In the genomic region with DNA sequence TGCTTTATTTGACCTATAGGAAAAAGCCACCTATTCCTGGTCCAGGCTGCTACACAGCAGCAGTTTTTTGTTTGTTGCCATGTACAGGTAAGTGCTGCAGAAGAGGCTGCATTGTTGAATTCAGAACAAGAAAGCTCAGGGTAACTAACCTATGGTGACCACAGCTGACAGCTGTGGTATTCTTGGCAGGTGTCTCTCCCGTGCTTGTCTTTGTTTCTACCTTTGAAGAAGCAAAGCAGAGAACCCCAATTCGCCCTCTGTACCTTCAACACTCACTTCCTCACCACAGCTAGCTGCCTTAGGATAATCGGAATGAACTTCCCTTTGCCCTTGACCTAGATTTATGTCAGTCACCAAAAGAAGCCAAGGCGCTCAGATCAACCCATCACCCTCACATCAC, we compare ENCODE assay signal across 30 cellular contexts.
"Had no signal": no experiment of that assay in that cellular context is flagged by ENCODE, and none has a peak within 500 bp of the region (broad histone marks: within the 10 kb centered on the region; RNA-seq: fewer than 3 reads in every experiment).

No MANE protein-coding gene starts in this region.

- H3K36me3 ChIP-seq: brain microvascular endothelial cell, esophagus muscularis mucosa, gastrocnemius medialis, WERI-Rb-1 had no signal

- H3K27ac ChIP-seq: brain microvascular endothelial cell, coronary artery, dorsolateral prefrontal cortex, esophagus muscularis mucosa, foreskin keratinocyte, gastrocnemius medialis, WERI-Rb-1 had no signal

- H3K4me1 ChIP-seq: esophagus muscularis mucosa, foreskin keratinocyte, gastrocnemius medialis had no signal

- H3K4me1 Mint-ChIP-seq: activated B cell treated with CpG ODN at 0.5 μM for 24 hours; activated CD4-positive, alpha-beta T cell treated with anti-CD3 and anti-CD28 coated beads for 36 hours; activated CD4-positive, alpha-beta T cell treated with anti-CD3 and anti-CD28 coated beads, Interleukin-2, amount 10 ng/mL, durations not matched to agents 24 days and 14 days; activated T-helper 17 cell treated with anti-CD3 and anti-CD28 coated beads, Interleukin-2, amount 50 U/mL, for 72 hours; central memory CD8-positive, alpha-beta T cell; T-helper 17 cell had no signal

- H3K9me3 Mint-ChIP-seq: activated B cell treated with CpG ODN at 0.5 μM for 24 hours; activated CD4-positive, alpha-beta memory T cell treated with anti-CD3 and anti-CD28 coated beads for 36 hours; activated CD4-positive, alpha-beta T cell treated with anti-CD3 and anti-CD28 coated beads, Interleukin-2, amount 10 ng/mL, durations not matched to agents 24 days and 14 days; activated T-cell treated with anti-CD3 and anti-CD28 coated beads, Interleukin-2, amount 50 U/mL, for 4 hours; activated T-helper 17 cell treated with anti-CD3 and anti-CD28 coated beads, Interleukin-2, amount 50 U/mL, for 72 hours; dendritic cell treated with granulocyte-macrophage colony-stimulating factor and Interleukin-4, amounts not matched to agents 40 ng/mL and 50 ng/mL, for 4 days; T-helper 2 cell treated with Interferon-gamma antibody and Interleukin-4, amounts not matched to agents 5 μg/mL and 100 μg/mL, for 36 hours had no signal

- DNase-seq: activated B cell treated with CpG ODN at 0.5 μM for 24 hours; activated CD4-positive, alpha-beta memory T cell treated with anti-CD3 and anti-CD28 coated beads for 36 hours; activated CD4-positive, alpha-beta T cell treated with anti-CD3 and anti-CD28 coated beads for 36 hours; activated CD4-positive, alpha-beta T cell treated with anti-CD3 and anti-CD28 coated beads, Interleukin-2, amount 10 ng/mL, durations not matched to agents 24 days and 14 days; activated CD8-positive, alpha-beta memory T cell treated with anti-CD3 and anti-CD28 coated beads for 24 hours; activated effector memory CD4-positive, alpha-beta T cell treated with Interleukin-2 at 50 U/mL for 16 hours; activated naive CD4-positive, alpha-beta T cell treated with anti-CD3 and anti-CD28 coated beads, Interleukin-2, amount 50 U/mL, for 16 hours; activated T-cell treated with anti-CD3 and anti-CD28 coated beads, Interleukin-2, amount 50 U/mL, for 4 hours; amniotic stem cell; anterior cingulate cortex; brain microvascular endothelial cell; dorsolateral prefrontal cortex; effector CD4-positive, alpha-beta T cell; effector memory CD8-positive, alpha-beta T cell; erythroblast; foreskin keratinocyte; gastrocnemius medialis; glutamatergic neuron; T-helper 1 cell; T-helper 17 cell; T1000; WERI-Rb-1 had no signal

- ATAC-seq: activated CD4-positive, alpha-beta T cell treated with anti-CD3 and anti-CD28 coated beads for 36 hours; activated CD4-positive, CD25-positive, alpha-beta regulatory T cell treated with anti-CD3 and anti-CD28 coated beads, Interleukin-2, amount 50 U/mL, for 24 hours; activated T-cell treated with anti-CD3 and anti-CD28 coated beads, Interleukin-2, amount 50 U/mL, for 4 hours; activated T-helper 17 cell treated with anti-CD3 and anti-CD28 coated beads, Interleukin-2, amount 50 U/mL, for 72 hours; effector memory CD8-positive, alpha-beta T cell; foreskin keratinocyte; gastrocnemius medialis; T-helper 17 cell had no signal

- H3K9me3 ChIP-seq: esophagus muscularis mucosa, gastrocnemius medialis had no signal

- H3K27me3 ChIP-seq: brain microvascular endothelial cell, dorsolateral prefrontal cortex, esophagus muscularis mucosa, foreskin keratinocyte, gastrocnemius medialis had no signal

- H3K4me3 Mint-ChIP-seq: activated B cell treated with CpG ODN at 0.5 μM for 24 hours; activated CD4-positive, alpha-beta memory T cell treated with anti-CD3 and anti-CD28 coated beads for 36 hours; activated CD4-positive, alpha-beta T cell treated with anti-CD3 and anti-CD28 coated beads for 36 hours; activated CD4-positive, alpha-beta T cell treated with anti-CD3 and anti-CD28 coated beads, Interleukin-2, amount 10 ng/mL, durations not matched to agents 24 days and 14 days; activated naive CD8-positive, alpha-beta T cell; activated T-cell treated with anti-CD3 and anti-CD28 coated beads, Interleukin-2, amount 50 U/mL, for 4 hours; activated T-helper 17 cell treated with anti-CD3 and anti-CD28 coated beads, Interleukin-2, amount 50 U/mL, for 72 hours; central memory CD8-positive, alpha-beta T cell; dendritic cell treated with granulocyte-macrophage colony-stimulating factor and Interleukin-4, amounts not matched to agents 40 ng/mL and 50 ng/mL, for 4 days; effector memory CD8-positive, alpha-beta T cell; T-helper 17 cell; T-helper 2 cell treated with Interferon-gamma antibody and Interleukin-4, amounts not matched to agents 5 μg/mL and 100 μg/mL, for 36 hours had no signal

- H3K4me3 ChIP-seq: coronary artery, dorsolateral prefrontal cortex, esophagus muscularis mucosa, gastrocnemius medialis had no signal

- H3K27ac Mint-ChIP-seq: activated B cell treated with CpG ODN at 0.5 μM for 24 hours; activated CD4-positive, alpha-beta memory T cell treated with anti-CD3 and anti-CD28 coated beads for 36 hours; activated CD4-positive, alpha-beta T cell treated with anti-CD3 and anti-CD28 coated beads for 36 hours; activated CD4-positive, alpha-beta T cell treated with anti-CD3 and anti-CD28 coated beads, Interleukin-2, amount 10 ng/mL, durations not matched to agents 24 days and 14 days; activated naive CD8-positive, alpha-beta T cell; activated T-helper 17 cell treated with anti-CD3 and anti-CD28 coated beads, Interleukin-2, amount 50 U/mL, for 72 hours; dendritic cell treated with granulocyte-macrophage colony-stimulating factor and Interleukin-4, amounts not matched to agents 40 ng/mL and 50 ng/mL, for 4 days; effector memory CD8-positive, alpha-beta T cell; T-helper 17 cell; T-helper 2 cell treated with Interferon-gamma antibody and Interleukin-4, amounts not matched to agents 5 μg/mL and 100 μg/mL, for 36 hours had no signal

- H3K27me3 Mint-ChIP-seq: activated B cell treated with CpG ODN at 0.5 μM for 24 hours; activated CD4-positive, alpha-beta memory T cell treated with anti-CD3 and anti-CD28 coated beads for 36 hours; activated CD4-positive, alpha-beta T cell treated with anti-CD3 and anti-CD28 coated beads for 36 hours; activated CD4-positive, alpha-beta T cell treated with anti-CD3 and anti-CD28 coated beads, Interleukin-2, amount 10 ng/mL, durations not matched to agents 24 days and 14 days; activated naive CD8-positive, alpha-beta T cell; activated T-helper 17 cell treated with anti-CD3 and anti-CD28 coated beads, Interleukin-2, amount 50 U/mL, for 72 hours; central memory CD8-positive, alpha-beta T cell; dendritic cell treated with granulocyte-macrophage colony-stimulating factor and Interleukin-4, amounts not matched to agents 40 ng/mL and 50 ng/mL, for 4 days; effector memory CD8-positive, alpha-beta T cell had no signal

- H3K36me3 Mint-ChIP-seq: activated CD4-positive, alpha-beta memory T cell treated with anti-CD3 and anti-CD28 coated beads for 36 hours; activated naive CD8-positive, alpha-beta T cell had no signal
